In the genomic region with DNA sequence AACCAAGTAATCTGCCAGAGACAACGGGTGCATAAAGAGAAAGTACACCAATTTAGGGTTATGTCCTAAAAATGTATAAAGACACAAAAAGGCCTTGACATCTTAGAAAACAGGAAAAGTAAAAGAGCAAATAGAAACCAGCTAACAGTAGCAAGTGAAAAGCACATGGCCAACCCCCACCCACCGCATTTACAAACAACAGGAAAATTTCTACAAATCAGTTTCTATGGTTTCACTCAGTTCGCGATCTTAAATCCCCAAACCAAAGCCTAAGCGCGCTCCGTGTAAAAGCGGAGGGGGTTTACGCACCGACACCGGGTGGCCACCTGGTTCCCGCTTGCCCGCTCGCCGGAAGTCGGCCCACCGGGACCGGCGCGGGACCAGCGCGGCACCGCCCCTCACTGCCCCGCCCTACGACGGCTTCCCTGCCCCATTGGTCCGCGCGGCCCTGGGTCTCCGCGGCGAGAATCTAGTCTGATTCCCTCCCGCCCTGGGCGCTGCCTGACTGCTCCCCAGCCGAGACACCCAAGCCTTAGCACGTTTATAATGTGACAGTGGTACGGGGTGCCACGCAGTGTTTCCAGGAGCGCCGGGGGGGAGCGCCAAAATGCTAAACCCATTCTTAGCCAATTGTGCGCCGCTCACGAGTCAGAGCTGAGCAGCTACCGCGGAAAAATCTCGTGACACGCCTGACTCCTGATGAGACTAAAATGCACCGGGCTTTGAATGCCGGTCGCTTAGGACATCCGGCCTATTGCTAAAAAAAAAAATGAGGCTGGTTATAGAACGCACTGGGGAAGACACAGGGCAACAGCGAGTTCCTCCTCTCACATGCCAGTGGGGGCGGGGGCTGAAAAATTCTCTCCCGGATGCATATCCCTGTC, we compare ENCODE assay signal across 8 cellular contexts. TPM values are rescaled to one million over a fixed set of nuclear protein-coding genes. Genes with fewer than 3 reads are reported as not detected.
A peak's percentile ranks its signal among the peaks of the same experiment; 100 is the strongest.
DNase-seq lines count a peak whose midpoint lies in the region; ATAC-seq and TF ChIP-seq lines count a peak whose summit lies in the region.

A gene (minus strand): TSS at position 362 of the 884 bp plus-strand sequence. CDS start 2,802 bp downstream, outside the sequence.

- H3K9me3 ChIP-seq in iPS-18a (ENCODE audit: control insufficient read depth, low read depth, low read length): no peaks in the 10 kb centered on the region
- H3K9me3 ChIP-seq in skeletal muscle tissue (ENCODE audit: control insufficient read depth in 3 of 3, low read length in 3 of 3): no peaks in the 10 kb centered on the region

- peaks cover 57% of the 10 kb centered on the region for H3K4me1 Mint-ChIP-seq in brain

- peak within 1 kb of the TSS; percentile 99 for H3K27ac ChIP-seq in iPS-18a (ENCODE audit: low read length)
- peak within 1 kb of the TSS; percentile 100 for H3K27ac ChIP-seq in skeletal muscle tissue (ENCODE audit: low read depth, low read length)

- H3K4me3 ChIP-seq in iPS-18a (ENCODE audit: low read length): peak within 1 kb of the TSS; percentile 100
- H3K4me3 ChIP-seq in skeletal muscle tissue (ENCODE audit: low read length in 3 of 3): peak within 1 kb of the TSS; percentile 97 to 98 (median 98)

- H3K9ac ChIP-seq in iPS-18a (ENCODE audit: low read length) (peak within 1 kb of the TSS; percentile 100), skeletal muscle tissue (ENCODE audit: low read depth in 1 of 3, low read length in 3 of 3) (peak within 1 kb of the TSS; percentile 100)

- H3K27ac Mint-ChIP-seq in brain: peak within 1 kb of the TSS; percentile 99 to 100 (median 100)

- peaks cover 32% of the 10 kb centered on the region for H3K27me3 Mint-ChIP-seq in brain

- H3K27me3 ChIP-seq in iPS-18a (ENCODE audit: control insufficient read depth, insufficient read depth, low read length) (no peaks in the 10 kb centered on the region), skeletal muscle tissue (ENCODE audit: control insufficient read depth in 3 of 3, insufficient read depth in 3 of 3, low read length in 3 of 3) (no peaks in the 10 kb centered on the region)

- H3K4me3 Mint-ChIP-seq in brain: peak within 1 kb of the TSS; percentile 93 to 99 (median 96)

- peak; percentile 37 for ATAC-seq in HG03025 (IDR thresholded peaks at IDR 0.05; ENCODE audit: low FRiP score, unreplicated experiment)

- peaks cover 0 to 4% (median 0%) of the 10 kb centered on the region in 5 experiments for H3K9me3 Mint-ChIP-seq in brain

- TF ChIP-seq CTCF in brain (conservative IDR thresholded peaks at IDR 0.05): no peak

- H3K4me1 ChIP-seq in iPS-18a (ENCODE audit: control insufficient read depth, low read depth, low read length): peaks cover 11% of the 10 kb centered on the region
- peaks cover 11 to 25% (median 18%) of the 10 kb centered on the region in 3 donors for H3K4me1 ChIP-seq in skeletal muscle tissue (ENCODE audit: control insufficient read depth in 3 of 3, insufficient read depth in 3 of 3, low read length in 3 of 3)

- H3K36me3 ChIP-seq in iPS-18a (ENCODE audit: control insufficient read depth, low read depth, low read length): peaks cover 36% of the 10 kb centered on the region
- H3K36me3 ChIP-seq in skeletal muscle tissue (ENCODE audit: control insufficient read depth in 3 of 3, insufficient read depth in 3 of 3, low read length in 3 of 3): peaks cover 2 to 16% (median 9%) of the 10 kb centered on the region in 3 donors

- DNase-seq in NCI-H524 (lab: John Stamatoyannopoulos, UW) (peak; percentile 77 to 78), NCI-H524 treated with DMSO at 0.1 percent for 48 hours (lab: John Stamatoyannopoulos, UW) (no peak), NCI-H2029 treated with DMSO at 0.1 percent for 48 hours (lab: John Stamatoyannopoulos, UW) (peak; percentile 82), UCSD-AML1 (lab: John Stamatoyannopoulos, UW; ENCODE audit: unreplicated experiment) (peak; percentile 85)

- peaks cover 51% of the 10 kb centered on the region for H3K36me3 Mint-ChIP-seq in brain

RNA-seq across cellular contexts. Expression of the gene that starts here (rescaled TPM):
- polyA plus RNA-seq in brain (ENCODE audit: insufficient read depth, low read depth, low replicate concordance): 43.0 TPM
- 52.2 TPM for total RNA-seq in skeletal muscle tissue
